Comparison of ENCODE assay signal across 12 cellular contexts in genomic region chr1:111199329-111199728, GRCh38. TPM values are rescaled to one million over a fixed set of nuclear protein-coding genes. Genes with fewer than 3 reads are reported as not detected.
DNase-seq lines count a peak whose midpoint lies in the region; ATAC-seq and TF ChIP-seq lines count a peak whose summit lies in the region.
"Had no signal": no experiment of that assay in that cellular context is flagged by ENCODE, and none has a peak within 500 bp of the region (broad histone marks: within the 10 kb centered on the region; RNA-seq: fewer than 3 reads in every experiment).

No MANE protein-coding gene starts in this region.

- H3K27ac Mint-ChIP-seq in activated naive CD4-positive, alpha-beta T cell treated with anti-CD3 and anti-CD28 coated beads, Interleukin-2, amount 50 U/mL, for 72 hours, result peak overlapping the region; percentile 98
- peak overlapping the region; percentile 92 to 99 (median 96) for H3K27ac Mint-ChIP-seq in naive thymus-derived CD4-positive, alpha-beta T cell

- peaks cover 50% of the 10 kb centered on the region for H3K36me3 ChIP-seq in BLaER1
- H3K36me3 ChIP-seq in naive thymus-derived CD4-positive, alpha-beta T cell (ENCODE audit: control insufficient read depth in 2 of 3, insufficient read depth in 3 of 3, low read length in 3 of 3), result peaks cover 23 to 62% (median 37%) of the 10 kb centered on the region in 3 experiments
- H3K36me3 ChIP-seq: SJCRH30 had no signal

- H3K4me3 ChIP-seq in BLaER1 (no peak overlapping the region), GM12875 (ENCODE audit: low read depth, low read length) (peak overlapping the region; percentile 65)
- peak overlapping the region; percentile 84 for H3K4me3 ChIP-seq in naive thymus-derived CD4-positive, alpha-beta T cell (ENCODE audit: low read length)
- H3K4me3 ChIP-seq: SJCRH30 had no signal

- CTCF ChIA-PET in naive thymus-derived CD4-positive, alpha-beta T cell (lab: Charles Lee), result interaction anchor here (0.6 to 15.0 kb wide), 8 partner anchors 22 to 370 kb away, joined by 3 to 341 read pairs (median 4); partner anchors contain the start of gene CHI3L2

- peak overlapping the region; percentile 88; the same call in 1 of the 2 replicates for H3K4me2 ChIP-seq in BLaER1

- H3K27me3 ChIP-seq in BLaER1, result no peaks in the 10 kb centered on the region
- no peaks in the 10 kb centered on the region for H3K27me3 ChIP-seq in naive thymus-derived CD4-positive, alpha-beta T cell (ENCODE audit: control insufficient read depth in 2 of 2, insufficient read depth in 2 of 2, low read length in 2 of 2)
- H3K27me3 ChIP-seq: SJCRH30 had no signal

- POLR2A ChIA-PET in naive thymus-derived CD4-positive, alpha-beta T cell (lab: Charles Lee), result interaction anchor here (0.6 to 26.6 kb wide), 10 partner anchors 8 to 254 kb away, joined by 3 to 1128 read pairs (median 10); partner anchors contain the start of genes CEPT1, CHI3L2 and DRAM2

- no peaks in the 10 kb centered on the region for H3K9me3 ChIP-seq in BLaER1
- no peaks in the 10 kb centered on the region for H3K9me3 ChIP-seq in naive thymus-derived CD4-positive, alpha-beta T cell (ENCODE audit: control insufficient read depth in 2 of 3, low read length in 3 of 3)
- H3K9me3 ChIP-seq: SJCRH30 had no signal

- no peaks in the 10 kb centered on the region for H3K9me3 Mint-ChIP-seq in activated naive CD4-positive, alpha-beta T cell treated with anti-CD3 and anti-CD28 coated beads, Interleukin-2, amount 50 U/mL, for 72 hours
- H3K9me3 Mint-ChIP-seq in naive thymus-derived CD4-positive, alpha-beta T cell, result peaks cover 0 to 2% (median 0%) of the 10 kb centered on the region in 11 donors

- H3K36me3 Mint-ChIP-seq in activated naive CD4-positive, alpha-beta T cell treated with anti-CD3 and anti-CD28 coated beads, Interleukin-2, amount 50 U/mL, for 72 hours, result peaks cover 69 to 73% of the 10 kb centered on the region in 2 donors
- peaks cover 25 to 67% (median 56%) of the 10 kb centered on the region in 5 donors for H3K36me3 Mint-ChIP-seq in naive thymus-derived CD4-positive, alpha-beta T cell

- no peak for DNase-seq in activated naive CD4-positive, alpha-beta T cell treated with anti-CD3 and anti-CD28 coated beads, Interleukin-2, amount 50 U/mL, for 72 hours (ENCODE audit: low spot score in 2 of 2)
- no peak for DNase-seq in naive thymus-derived CD4-positive, alpha-beta T cell
- DNase-seq in ecto neural progenitor cell (ENCODE audit: low spot score), result no peak
- DNase-seq in DMS153 (lab: John Stamatoyannopoulos, UW), result no peak
- DNase-seq in SIG-M5 (lab: John Stamatoyannopoulos, UW), result no peak
- DNase-seq in EL, result no peak
- DNase-seq: central memory CD4-positive, alpha-beta T cell; NCI-H1092; SJCRH30; stimulated activated CD4-positive, alpha-beta T cell treated with anti-CD3 and anti-CD28 coated beads, Interleukin-2, amount 100 ng/mL, for 48 hours had no signal

- H3K9ac ChIP-seq in BLaER1, result no peak overlapping the region

- no peaks in the 10 kb centered on the region for H3K27me3 Mint-ChIP-seq in naive thymus-derived CD4-positive, alpha-beta T cell

- H3K4me1 Mint-ChIP-seq in naive thymus-derived CD4-positive, alpha-beta T cell, result peaks cover 32 to 70% (median 55%) of the 10 kb centered on the region in 7 donors

- H4K20me1 ChIP-seq in BLaER1, result no peaks in the 10 kb centered on the region

- no peak for TF ChIP-seq CTCF in GM12875 (IDR thresholded peaks at IDR 0.05; ENCODE audit: borderline replicate concordance, insufficient read depth, low read depth, low read length)

- H3K4me3 Mint-ChIP-seq in naive thymus-derived CD4-positive, alpha-beta T cell, result peak overlapping the region; percentile 90 to 100 (median 99)

- H3K4me1 ChIP-seq in BLaER1, result peaks cover 57% of the 10 kb centered on the region
- H3K4me1 ChIP-seq in naive thymus-derived CD4-positive, alpha-beta T cell (ENCODE audit: control insufficient read depth in 2 of 2, insufficient read depth in 2 of 2, low read length in 2 of 2), result peaks cover 41 to 57% of the 10 kb centered on the region in 2 donors

- intact Hi-C loops in naive thymus-derived CD4-positive, alpha-beta T cell (cut with micrococcal nuclease), result loop anchor here (1.0 to 10.0 kb wide), 4 partner anchors 8 to 201 kb away; partner anchors contain the start of genes CEPT1 (in 1 of the 2) and DRAM2 (in 1 of the 2)

- H3K27ac ChIP-seq in BLaER1, result peak overlapping the region; percentile 65; the same call in 1 of the 2 replicates
- peak overlapping the region; percentile 90 for H3K27ac ChIP-seq in naive thymus-derived CD4-positive, alpha-beta T cell (ENCODE audit: low read depth, low read length)
- H3K27ac ChIP-seq: SJCRH30 had no signal

- ATAC-seq in activated naive CD4-positive, alpha-beta T cell treated with anti-CD3 and anti-CD28 coated beads, Interleukin-2, amount 50 U/mL, for 72 hours, result no peak
- no peak for ATAC-seq in naive thymus-derived CD4-positive, alpha-beta T cell

RNA-seq across cellular contexts. Expression of gene DENND2D, which starts 1.1 kb away (rescaled TPM):
- 100 to 1,000 TPM; 213 to 221 TPM for total RNA-seq in activated naive CD4-positive, alpha-beta T cell treated with anti-CD3 and anti-CD28 coated beads, Interleukin-2, amount 50 U/mL, for 72 hours
- total RNA-seq in naive thymus-derived CD4-positive, alpha-beta T cell, result 100 to 1,000 TPM; 122 to 328 (median 288) TPM
- polyA plus RNA-seq in naive thymus-derived CD4-positive, alpha-beta T cell, result 100 to 1,000 TPM; 192 to 421 TPM
- total RNA-seq: SJCRH30 had no signal

RNA-seq across cellular contexts. Expression of gene CHI3L2, which starts 28.2 kb away (rescaled TPM):
- 10 to 100 TPM; 13.8 to 25.0 TPM for total RNA-seq in activated naive CD4-positive, alpha-beta T cell treated with anti-CD3 and anti-CD28 coated beads, Interleukin-2, amount 50 U/mL, for 72 hours
- total RNA-seq in naive thymus-derived CD4-positive, alpha-beta T cell, result 10 to 100 TPM in 3 of 5 experiments, 1 to 10 TPM in 2; 7.0 to 38.0 (median 18.8) TPM
- 100 to 1,000 TPM; 126 to 136 TPM for polyA plus RNA-seq in naive thymus-derived CD4-positive, alpha-beta T cell

RNA-seq across cellular contexts. Expression of gene CEPT1, which starts 59.3 kb away (rescaled TPM):
- total RNA-seq in activated naive CD4-positive, alpha-beta T cell treated with anti-CD3 and anti-CD28 coated beads, Interleukin-2, amount 50 U/mL, for 72 hours, result 10 to 100 TPM; 22.9 to 41.6 TPM
- 10 to 100 TPM; 39.1 to 57.5 (median 40.2) TPM for total RNA-seq in naive thymus-derived CD4-positive, alpha-beta T cell
- polyA plus RNA-seq in naive thymus-derived CD4-positive, alpha-beta T cell, result 10 to 100 TPM; 23.0 to 26.3 TPM

RNA-seq across cellular contexts. Expression of gene DRAM2, which starts 59.4 kb away (rescaled TPM):
- total RNA-seq in activated naive CD4-positive, alpha-beta T cell treated with anti-CD3 and anti-CD28 coated beads, Interleukin-2, amount 50 U/mL, for 72 hours, result 10 to 100 TPM; 23.0 to 36.1 TPM
- total RNA-seq in naive thymus-derived CD4-positive, alpha-beta T cell, result 10 to 100 TPM; 26.9 to 51.6 (median 43.5) TPM
- 10 to 100 TPM; 76.4 to 87.5 TPM for polyA plus RNA-seq in naive thymus-derived CD4-positive, alpha-beta T cell
